8 cellular contexts compared by ENCODE assay signal in genomic region chr6:85291326-85291725, GRCh38.
"Had no signal": no experiment of that assay in that cellular context is flagged by ENCODE, and none has a peak within 500 bp of the region (broad histone marks: within the 10 kb centered on the region; RNA-seq: fewer than 3 reads in every experiment).

No MANE protein-coding gene starts in this region.

- ATAC-seq: GM12878 had no signal

- FAIRE-seq: G401.6, GM12878, GM12891, GM12892, GM18507, GM19239 had no signal

- H3K4me3 ChIP-seq: GM12878 had no signal

- DNase-seq: GDM1, GF-D8 had no signal
